8 cellular contexts compared by ENCODE assay signal in genomic region chr5:168076561-168076991, GRCh38.
A peak's percentile ranks its signal among the peaks of the same experiment; 100 is the strongest.
DNase-seq lines count a peak whose midpoint lies in the region; ATAC-seq, FAIRE-seq and TF ChIP-seq lines count a peak whose summit lies in the region.

No MANE protein-coding gene starts in this region.

- no peaks in the 10 kb centered on the region for H3K27me3 ChIP-seq in heart right ventricle

- no peak overlapping the region for H3K4me3 ChIP-seq in heart right ventricle

- H3K27me3 Mint-ChIP-seq in CD14-positive monocyte (ENCODE audit: low read depth in 3 of 3), result peaks cover 1 to 8% (median 2%) of the 10 kb centered on the region in 3 donors

- H3K27ac Mint-ChIP-seq in CD14-positive monocyte, result no peak overlapping the region

- no peak overlapping the region for H3K27ac ChIP-seq in RWPE1
- peak overlapping the region in 6 of 10 donors; percentile 20 to 49 (median 40) for H3K27ac ChIP-seq in heart right ventricle

- POLR2A ChIA-PET in RWPE1 (lab: Yijun Ruan, JAX; ENCODE audit: low non-redundant PET), result no interaction called here

- no peak for FAIRE-seq in urothelium cell line (lab: Jason Lieb, UNC)

- peaks cover 0 to 11% (median 0%) of the 10 kb centered on the region in 11 donors for H3K9me3 ChIP-seq in heart right ventricle

- DNase-seq in CD14-positive monocyte (ENCODE audit: low spot score) (no peak), RWPE1 (ENCODE audit: low spot score) (no peak), heart right ventricle (peak; percentile 28 to 35), retina (no peak), SHP77 (lab: John Stamatoyannopoulos, UW) (no peak), urothelium cell line (ENCODE audit: low spot score) (no peak)

- ATAC-seq in GM21786 (IDR thresholded peaks at IDR 0.05; ENCODE audit: unreplicated experiment) (peak; percentile 52), heart right ventricle (peak in 7 of 8 donors; percentile 42 to 94 (median 75)), GM18907 (IDR thresholded peaks at IDR 0.05; ENCODE audit: unreplicated experiment) (no peak)

- peak; percentile 40 for TF ChIP-seq CTCF in CD14-positive monocyte (IDR thresholded peaks at IDR 0.05)
- peak; percentile 28; the same call in 1 of the 2 replicates for TF ChIP-seq CTCF in RWPE1 (conservative IDR thresholded peaks at IDR 0.05; ENCODE audit: low read depth)
- peak in 8 of 9 donors; percentile 6 to 59 (median 48) for TF ChIP-seq CTCF in heart right ventricle (IDR thresholded peaks at IDR 0.05)

- H3K4me1 Mint-ChIP-seq in CD14-positive monocyte, result no peaks in the 10 kb centered on the region

- CTCF ChIA-PET in RWPE1 (lab: Yijun Ruan, JAX), result interaction anchor here (0.6 to 1.3 kb wide), 3 partner anchors 9 to 46 kb away, joined by 3 read pairs; no protein-coding TSS in a partner anchor

- intact Hi-C loops in CD14-positive monocyte (cut with micrococcal nuclease), result no loop called here
- intact Hi-C loops in heart right ventricle (cut with DNase I), result no loop called here

- H3K4me3 Mint-ChIP-seq in CD14-positive monocyte, result no peak overlapping the region

- peaks cover 0 to 35% (median 9%) of the 10 kb centered on the region in 9 donors for H3K4me1 ChIP-seq in heart right ventricle

- no peaks in the 10 kb centered on the region for H3K36me3 ChIP-seq in heart right ventricle

- no peaks in the 10 kb centered on the region for H3K36me3 Mint-ChIP-seq in CD14-positive monocyte

- H3K9me3 Mint-ChIP-seq in CD14-positive monocyte, result peaks cover 0 to 6% (median 2%) of the 10 kb centered on the region in 7 donors

- WGBS in heart right ventricle, 2 donors, result 41 to 52% methylated on average over 2 of the region's 2 CpGs

Comparison
In these comparisons a context has a peak if more than half of its experiments do, and no peak if none do; other contexts are left out.
1. DNase-seq: peak in heart right ventricle (2 of 2); none in CD14-positive monocyte (single experiment), RWPE1 (single experiment), retina (single experiment), SHP77 (0 of 2) and urothelium cell line (single experiment).
2. Peak in every context shown above with its lines, with median percentiles within 50 percentile points of each other: CTCF ChIP-seq.